In genomic region chr10:79245539-79246208, GRCh38 we compare ENCODE assay signal across 11 cellular contexts.
DNase-seq lines count a peak whose midpoint lies in the region; ATAC-seq and TF ChIP-seq lines count a peak whose summit lies in the region.
"Had no signal": no experiment of that assay in that cellular context is flagged by ENCODE, and none has a peak within 500 bp of the region (broad histone marks: within the 10 kb centered on the region; RNA-seq: fewer than 3 reads in every experiment).

No MANE protein-coding gene starts in this region.

- 71 to 74% methylated on average over 9 of the region's 9 CpGs for WGBS in lung, 2 donors
- 68% methylated on average over 8 of the region's 9 CpGs for WGBS in suprapubic skin

- CTCF ChIA-PET in activated CD4-positive, alpha-beta T cell treated with anti-CD3 and anti-CD28 coated beads, Interleukin-2, amount 10 ng/mL, durations not matched to agents 7 days and 5 days (lab: Charles Lee), result interaction anchor here (0.9 to 1.3 kb wide), 4 partner anchors 8 to 99 kb away, joined by 3 to 4 read pairs (median 3); no protein-coding TSS in a partner anchor
- CTCF ChIA-PET in activated CD4-positive, alpha-beta memory T cell treated with anti-CD3 and anti-CD28 coated beads, Interleukin-2, amount 10 ng/mL, durations not matched to agents 7 days and 5 days (lab: Charles Lee), result interaction anchor here (0.7 to 1.4 kb wide), 2 partner anchors 41 to 46 kb away, joined by 3 to 4 read pairs; no protein-coding TSS in a partner anchor

- H3K9me3 ChIP-seq in lung (ENCODE audit: control insufficient read depth in 2 of 2, insufficient read depth in 1 of 2, low read length in 1 of 2) (no peaks in the 10 kb centered on the region), suprapubic skin (no peaks in the 10 kb centered on the region)

- no peaks in the 10 kb centered on the region for H3K27me3 Mint-ChIP-seq in activated CD4-positive, alpha-beta T cell treated with anti-CD3 and anti-CD28 coated beads, Interleukin-2, amount 10 ng/mL, durations not matched to agents 7 days and 5 days
- no peaks in the 10 kb centered on the region for H3K27me3 Mint-ChIP-seq in activated CD4-positive, alpha-beta memory T cell treated with anti-CD3 and anti-CD28 coated beads, Interleukin-2, amount 10 ng/mL, durations not matched to agents 7 days and 5 days

- H3K36me3 Mint-ChIP-seq in activated CD4-positive, alpha-beta T cell treated with anti-CD3 and anti-CD28 coated beads, Interleukin-2, amount 10 ng/mL, durations not matched to agents 7 days and 5 days (ENCODE audit: low read depth), result peaks cover 5% of the 10 kb centered on the region
- peaks cover 23% of the 10 kb centered on the region for H3K36me3 Mint-ChIP-seq in activated CD4-positive, alpha-beta memory T cell treated with anti-CD3 and anti-CD28 coated beads, Interleukin-2, amount 10 ng/mL, durations not matched to agents 7 days and 5 days (ENCODE audit: low read depth)

- ATAC-seq in lung (ENCODE audit: insufficient read depth, low FRiP score), result no peak

- peaks cover 23 to 52% of the 10 kb centered on the region in 2 donors for H3K4me1 ChIP-seq in lung (ENCODE audit: control insufficient read depth in 2 of 2, insufficient read depth in 2 of 2, low read length in 2 of 2)
- peaks cover 93% of the 10 kb centered on the region for H3K4me1 ChIP-seq in suprapubic skin

- peaks cover 80% of the 10 kb centered on the region for H3K4me1 Mint-ChIP-seq in activated CD4-positive, alpha-beta T cell treated with anti-CD3 and anti-CD28 coated beads, Interleukin-2, amount 10 ng/mL, durations not matched to agents 7 days and 5 days
- peaks cover 80% of the 10 kb centered on the region for H3K4me1 Mint-ChIP-seq in activated CD4-positive, alpha-beta memory T cell treated with anti-CD3 and anti-CD28 coated beads, Interleukin-2, amount 10 ng/mL, durations not matched to agents 7 days and 5 days

- TF ChIP-seq EP300 in suprapubic skin (IDR thresholded peaks at IDR 0.05), result no peak

- H3K27ac Mint-ChIP-seq in activated CD4-positive, alpha-beta T cell treated with anti-CD3 and anti-CD28 coated beads, Interleukin-2, amount 10 ng/mL, durations not matched to agents 7 days and 5 days, result peak overlapping the region; percentile 89
- H3K27ac Mint-ChIP-seq in activated CD4-positive, alpha-beta memory T cell treated with anti-CD3 and anti-CD28 coated beads, Interleukin-2, amount 10 ng/mL, durations not matched to agents 7 days and 5 days, result peak overlapping the region; percentile 96

- H3K4me3 ChIP-seq in lung (no peak overlapping the region), suprapubic skin (no peak overlapping the region)

- POLR2A ChIA-PET in activated CD4-positive, alpha-beta T cell treated with anti-CD3 and anti-CD28 coated beads, Interleukin-2, amount 10 ng/mL, durations not matched to agents 7 days and 5 days (lab: Charles Lee), result no interaction called here
- POLR2A ChIA-PET in activated CD4-positive, alpha-beta memory T cell treated with anti-CD3 and anti-CD28 coated beads, Interleukin-2, amount 10 ng/mL, durations not matched to agents 7 days and 5 days (lab: Charles Lee), result interaction anchor here (0.8 to 5.4 kb wide), 5 partner anchors 12 to 102 kb away, joined by 3 to 50 read pairs (median 6); partner anchors contain the start of gene PPIF

- H3K4me3 Mint-ChIP-seq in activated CD4-positive, alpha-beta T cell treated with anti-CD3 and anti-CD28 coated beads, Interleukin-2, amount 10 ng/mL, durations not matched to agents 7 days and 5 days, result peak overlapping the region; percentile 75
- peak overlapping the region; percentile 89 for H3K4me3 Mint-ChIP-seq in activated CD4-positive, alpha-beta memory T cell treated with anti-CD3 and anti-CD28 coated beads, Interleukin-2, amount 10 ng/mL, durations not matched to agents 7 days and 5 days

- H3K9me3 Mint-ChIP-seq in activated CD4-positive, alpha-beta T cell treated with anti-CD3 and anti-CD28 coated beads, Interleukin-2, amount 10 ng/mL, durations not matched to agents 7 days and 5 days, result no peaks in the 10 kb centered on the region
- no peaks in the 10 kb centered on the region for H3K9me3 Mint-ChIP-seq in activated CD4-positive, alpha-beta memory T cell treated with anti-CD3 and anti-CD28 coated beads, Interleukin-2, amount 10 ng/mL, durations not matched to agents 7 days and 5 days

- H3K27me3 ChIP-seq in lung (ENCODE audit: control insufficient read depth, insufficient read depth) (no peaks in the 10 kb centered on the region), suprapubic skin (no peaks in the 10 kb centered on the region)

- H3K27ac ChIP-seq in lung (ENCODE audit: low read depth in 1 of 2, low read length in 1 of 2), result peak overlapping the region; percentile 77 to 84
- peak overlapping the region; percentile 83 for H3K27ac ChIP-seq in suprapubic skin

- no peak for TF ChIP-seq POLR2A in suprapubic skin (IDR thresholded peaks at IDR 0.05)

- no peak for DNase-seq in activated CD4-positive, alpha-beta T cell treated with anti-CD3 and anti-CD28 coated beads, Interleukin-2, amount 10 ng/mL, durations not matched to agents 7 days and 5 days
- no peak for DNase-seq in activated CD4-positive, alpha-beta T cell treated with anti-CD3 and anti-CD28 coated beads, Interleukin-2, amount 50 U/mL, for 4 hours
- no peak for DNase-seq in activated CD4-positive, alpha-beta memory T cell treated with anti-CD3 and anti-CD28 coated beads, Interleukin-2, amount 10 ng/mL, durations not matched to agents 7 days and 5 days
- no peak for DNase-seq in lung (ENCODE audit: low spot score)
- no peak for DNase-seq in suprapubic skin (ENCODE audit: low spot score in 2 of 2)
- DNase-seq in mesenteric fat pad (ENCODE audit: low spot score), result no peak
- DNase-seq in NCI-H82 (lab: John Stamatoyannopoulos, UW), result no peak
- no peak for DNase-seq in glomerular visceral epithelial cell (ENCODE audit: extremely low spot score)
- DNase-seq: ACHN; amniotic stem cell; stimulated activated CD4-positive, alpha-beta T cell treated with anti-CD3 and anti-CD28 coated beads, Interleukin-2, amount 100 ng/mL, for 48 hours had no signal

- H3K36me3 ChIP-seq in lung (ENCODE audit: control insufficient read depth in 2 of 2, insufficient read depth in 2 of 2, low read length in 2 of 2), result no peaks in the 10 kb centered on the region
- no peaks in the 10 kb centered on the region for H3K36me3 ChIP-seq in suprapubic skin

- TF ChIP-seq CTCF in lung (IDR thresholded peaks at IDR 0.05; ENCODE audit: control extremely low read depth, extremely low read depth) (no peak), suprapubic skin (IDR thresholded peaks at IDR 0.05) (no peak)
